8 cellular contexts compared by ENCODE assay signal in genomic region chr11:33257160-33257896, GRCh38. TPM values are rescaled to one million over a fixed set of nuclear protein-coding genes. Genes with fewer than 3 reads are reported as not detected.
DNase-seq lines count a peak whose midpoint lies in the region; ATAC-seq and TF ChIP-seq lines count a peak whose summit lies in the region.

Gene HIPK3, plus strand, starts transcription at chr11:33257381.

- TF ChIP-seq CTCF in CD4-positive, alpha-beta T cell (IDR thresholded peaks at IDR 0.05), result no peak

- H3K4me1 ChIP-seq in effector memory CD4-positive, alpha-beta T cell (ENCODE audit: control insufficient read depth, insufficient read depth, low read length, poor library complexity, severe bottlenecking), result peaks cover 8% of the 10 kb centered on the region

- no peaks in the 10 kb centered on the region for H3K27me3 Mint-ChIP-seq in CD4-positive, alpha-beta T cell
- H3K27me3 Mint-ChIP-seq in memory B cell, result no peaks in the 10 kb centered on the region

- H3K4me1 Mint-ChIP-seq in CD4-positive, alpha-beta T cell (ENCODE audit: low read depth), result peaks cover 48% of the 10 kb centered on the region
- peaks cover 21% of the 10 kb centered on the region for H3K4me1 Mint-ChIP-seq in memory B cell

- POLR2A ChIA-PET in CD4-positive, alpha-beta T cell (lab: Charles Lee), result interaction anchor here (0.5 to 1.8 kb wide), 4 partner anchors 96 to 925 kb away, joined by 3 to 6 read pairs (median 4); partner anchors contain the start of genes CD59, CSTF3 and QSER1
- POLR2A ChIA-PET in activated CD8-positive, alpha-beta memory T cell treated with anti-CD3 and anti-CD28 coated beads for 36 hours (lab: Charles Lee), result interaction anchor here (1.4 kb wide), 1 partner anchor 96 kb away, joined by 4 read pairs; the partner anchor contains the start of gene CSTF3

- peaks cover 19% of the 10 kb centered on the region for H3K36me3 Mint-ChIP-seq in CD4-positive, alpha-beta T cell (ENCODE audit: low read depth)
- H3K36me3 Mint-ChIP-seq in memory B cell, result peaks cover 2% of the 10 kb centered on the region

- no peaks in the 10 kb centered on the region for H3K27me3 ChIP-seq in CD4-positive, alpha-beta T cell (ENCODE audit: control insufficient read depth, insufficient read depth, low read length)
- no peaks in the 10 kb centered on the region for H3K27me3 ChIP-seq in effector memory CD4-positive, alpha-beta T cell (replicated peaks; ENCODE audit: control insufficient read depth, insufficient read depth, low read length, poor library complexity, severe bottlenecking)

- ATAC-seq in CD4-positive, alpha-beta T cell (ENCODE audit: poor library complexity), result peak; percentile 72
- ATAC-seq in GM19372 (IDR thresholded peaks at IDR 0.05; ENCODE audit: low read depth, unreplicated experiment), result peak; percentile 66
- peak; percentile 79 for ATAC-seq in HG03521 (IDR thresholded peaks at IDR 0.05; ENCODE audit: unreplicated experiment)
- peak; percentile 78 for ATAC-seq in memory B cell (ENCODE audit: low read depth)

- no peaks in the 10 kb centered on the region for H3K9me3 Mint-ChIP-seq in CD4-positive, alpha-beta T cell
- H3K9me3 Mint-ChIP-seq in memory B cell, result no peaks in the 10 kb centered on the region

- H3K9me3 ChIP-seq in CD4-positive, alpha-beta T cell (ENCODE audit: control insufficient read depth, low read length), result no peaks in the 10 kb centered on the region
- H3K9me3 ChIP-seq in effector memory CD4-positive, alpha-beta T cell (ENCODE audit: control insufficient read depth, low read length), result no peaks in the 10 kb centered on the region

- CTCF ChIA-PET in CD4-positive, alpha-beta T cell (lab: Charles Lee), result interaction anchor here (0.7 kb wide), 1 partner anchor 233 kb away, joined by 3 read pairs; no protein-coding TSS in a partner anchor
- CTCF ChIA-PET in activated CD8-positive, alpha-beta memory T cell treated with anti-CD3 and anti-CD28 coated beads for 36 hours (lab: Charles Lee), result no interaction called here

- DNase-seq in CD4-positive, alpha-beta T cell, result peak; percentile 54 to 78 (median 68)
- DNase-seq in NCI-H774 (lab: John Stamatoyannopoulos, UW) (peak; percentile 84), memory B cell (ENCODE audit: low spot score in 2 of 2) (peak; percentile 81 to 84)
- DNase-seq in effector memory CD4-positive, alpha-beta T cell, result peak; percentile 55 to 61 (median 60)
- peak; percentile 49 for DNase-seq in stimulated activated CD8-positive, alpha-beta memory T cell treated with anti-CD3 and anti-CD28 coated beads, Interleukin-12 subunit alpha, Interleukin-12 subunit beta, amount 100 ng/mL, for 1 hour (ENCODE audit: low read depth)

- H3K36me3 ChIP-seq in effector memory CD4-positive, alpha-beta T cell (ENCODE audit: control insufficient read depth, insufficient read depth, low read length), result no peaks in the 10 kb centered on the region

- H3K27ac ChIP-seq in CD4-positive, alpha-beta T cell (ENCODE audit: low read depth, low read length), result peak within 1 kb of the TSS; percentile 94
- H3K27ac ChIP-seq in effector memory CD4-positive, alpha-beta T cell (ENCODE audit: insufficient read depth, low read length, poor library complexity, severe bottlenecking), result peak within 1 kb of the TSS; percentile 98

- H3K4me3 ChIP-seq in effector memory CD4-positive, alpha-beta T cell (ENCODE audit: insufficient read depth, low read depth, low read length, poor library complexity, severe bottlenecking), result peak within 1 kb of the TSS; percentile 99

- H3K4me3 Mint-ChIP-seq in CD4-positive, alpha-beta T cell, result peak within 1 kb of the TSS; percentile 97
- H3K4me3 Mint-ChIP-seq in memory B cell, result peak within 1 kb of the TSS; percentile 95

- intact Hi-C loops in CD4-positive, alpha-beta T cell (cut with DNase I, micrococcal nuclease), result loop anchor here (1.0 to 10.0 kb wide), 6 partner anchors 70 to 670 kb away; partner anchors contain the start of genes CD59 (in 1 of the 2), CSTF3 (in 1 of the 2) and QSER1 (in 1 of the 2)

- H3K27ac Mint-ChIP-seq in CD4-positive, alpha-beta T cell, result peak within 1 kb of the TSS; percentile 94
- peak within 1 kb of the TSS; percentile 94 for H3K27ac Mint-ChIP-seq in memory B cell

RNA-seq across cellular contexts. Expression of gene HIPK3, which starts in this region (rescaled TPM):
- total RNA-seq in CD4-positive, alpha-beta T cell, result 10 to 100 TPM; 38.1 to 38.9 TPM
- total RNA-seq in activated CD8-positive, alpha-beta memory T cell treated with anti-CD3 and anti-CD28 coated beads for 36 hours, result 10 to 100 TPM; 41.2 to 43.8 TPM

Comparison
In these comparisons a context has a peak if more than half of its experiments do, and no peak if none do; other contexts are left out.
1. Peak in every context shown above with its lines: DNase-seq, ATAC-seq, H3K4me3 ChIP-seq and H3K27ac ChIP-seq.